Comparison of ENCODE assay signal across 27 cellular contexts in the genomic region with DNA sequence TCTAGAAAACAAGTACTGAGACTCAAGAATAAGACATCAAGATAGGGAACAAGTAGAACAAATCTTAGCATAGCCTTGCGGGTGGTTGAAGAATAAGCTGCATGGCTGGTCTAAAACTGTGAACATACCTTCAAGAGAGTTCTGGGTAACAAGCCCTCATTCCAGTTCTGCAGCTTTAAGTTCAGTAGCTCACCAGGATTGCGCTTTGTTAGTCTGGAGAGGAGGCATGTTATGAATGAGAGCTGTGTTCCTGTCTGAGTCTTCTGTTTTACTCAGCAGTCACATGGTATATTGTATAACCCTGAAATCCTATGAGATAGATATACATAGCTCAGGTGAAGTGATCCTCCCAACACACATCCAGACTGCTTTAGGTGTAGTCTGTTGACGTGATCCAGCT.
"Had no signal": no experiment of that assay in that cellular context is flagged by ENCODE, and none has a peak within 500 bp of the region (broad histone marks: within the 10 kb centered on the region; RNA-seq: fewer than 3 reads in every experiment).

No MANE protein-coding gene starts in this region.

- DNase-seq: activated CD4-positive, alpha-beta T cell treated with anti-CD3 and anti-CD28 coated beads for 48 hours; activated CD4-positive, alpha-beta T cell treated with anti-CD3 and anti-CD28 coated beads, Interleukin-2, amount 50 U/mL, for 48 hours; activated CD8-positive, alpha-beta memory T cell treated with anti-CD3 and anti-CD28 coated beads, Interleukin-2, amount 50 U/mL, for 48 hours; activated gamma-delta T cell; activated naive CD4-positive, alpha-beta T cell treated with anti-CD3 and anti-CD28 coated beads, Interleukin-2, amount 50 U/mL, for 16 hours; activated T-cell treated with anti-CD3 and anti-CD28 coated beads, Interleukin-2, amount 50 U/mL, for 24 hours; amniotic stem cell; brain microvascular endothelial cell; endodermal cell; head of caudate nucleus; hippocampal formation; kidney glomerular epithelial cell; left lung; lower lobe of right lung; mesendoderm; natural killer cell; occipital lobe; psoas muscle; sigmoid colon; small intestine; stimulated activated CD4-positive, alpha-beta T cell treated with anti-CD3 and anti-CD28 coated beads, Interleukin-1b, Interleukin-23, amount 100 ng/mL, for 48 hours; stimulated activated naive CD4-positive, alpha-beta T cell had no signal

- H3K9ac ChIP-seq: neural progenitor cell, parathyroid adenoma had no signal

- FAIRE-seq: astrocyte had no signal

- H3K4me2 ChIP-seq: neural progenitor cell had no signal

- H3K79me2 ChIP-seq: parathyroid adenoma had no signal

- H2AFZ ChIP-seq: neural progenitor cell, parathyroid adenoma had no signal

- H3K36me3 ChIP-seq: brain microvascular endothelial cell, left lung, lower lobe of right lung, neural progenitor cell, sigmoid colon, tibial nerve had no signal

- ATAC-seq: left lung, lower lobe of right lung, natural killer cell, psoas muscle had no signal

- H3K27ac ChIP-seq: brain microvascular endothelial cell, left lung, lower lobe of right lung, neural progenitor cell, parathyroid adenoma, psoas muscle, sigmoid colon, tibial nerve, VCaP had no signal

- H3K4me3 ChIP-seq: left lung, lower lobe of right lung, neural progenitor cell, psoas muscle, sigmoid colon, tibial nerve had no signal

- H3K4me1 ChIP-seq: left lung, lower lobe of right lung, neural progenitor cell, parathyroid adenoma, psoas muscle, sigmoid colon, tibial nerve had no signal

- H3K9me3 ChIP-seq: lower lobe of right lung, psoas muscle, sigmoid colon, tibial nerve had no signal

- H3K27me3 ChIP-seq: brain microvascular endothelial cell, left lung, neural progenitor cell, sigmoid colon, tibial nerve had no signal
